Comparison of ENCODE assay signal across 8 cellular contexts in genomic region chr3:188152660-188153497, GRCh38. TPM values are rescaled to one million over a fixed set of nuclear protein-coding genes. Genes with fewer than 3 reads are reported as not detected.
DNase-seq lines count a peak whose midpoint lies in the region; ATAC-seq and TF ChIP-seq lines count a peak whose summit lies in the region.

No MANE protein-coding gene starts in this region.

- no peaks in the 10 kb centered on the region for H3K9me2 ChIP-seq in OCI-LY7 (ENCODE audit: insufficient read depth, low read length)

- H3K4me3 ChIP-seq in OCI-LY7 (ENCODE audit: low read depth, low read length, poor library complexity, severe bottlenecking) (peak overlapping the region; percentile 82), colonic mucosa (peak overlapping the region; percentile 75)

- H3K27me3 ChIP-seq in colonic mucosa, result no peaks in the 10 kb centered on the region

- H3K9me3 Mint-ChIP-seq in activated CD4-positive, alpha-beta T cell treated with anti-CD3 and anti-CD28 coated beads, Interleukin-2, amount 10 ng/mL, durations not matched to agents 24 days and 14 days, result peaks cover 7% of the 10 kb centered on the region

- H2AFZ ChIP-seq in OCI-LY7 (ENCODE audit: low read length), result peak overlapping the region; percentile 78; the same call in 1 of the 2 replicates

- H3K27me3 Mint-ChIP-seq in activated CD4-positive, alpha-beta T cell treated with anti-CD3 and anti-CD28 coated beads, Interleukin-2, amount 10 ng/mL, durations not matched to agents 24 days and 14 days, result no peaks in the 10 kb centered on the region

- intact Hi-C loops in activated CD4-positive, alpha-beta T cell treated with anti-CD3 and anti-CD28 coated beads, Interleukin-2, amount 10 ng/mL, durations not matched to agents 24 days and 14 days (cut with micrococcal nuclease), result loop anchor here (5.0 to 10.0 kb wide), 8 partner anchors 34 to 982 kb away; no protein-coding TSS in a partner anchor
- intact Hi-C loops in OCI-LY7 (cut with micrococcal nuclease; ENCODE audit: unreplicated experiment), result loop anchor here (2.0 to 5.0 kb wide), 3 partner anchors 64 to 151 kb away; no protein-coding TSS in a partner anchor
- intact Hi-C loops in colonic mucosa (cut with DNase I), result loop anchor here (5.0 to 10.0 kb wide), 3 partner anchors 112 to 792 kb away; partner anchors contain the start of gene BCL6

- peak overlapping the region; percentile 96 for H3K9ac ChIP-seq in colonic mucosa (ENCODE audit: low read depth in 2 of 2, low read length in 2 of 2)

- peaks cover 42% of the 10 kb centered on the region for H3K4me1 ChIP-seq in OCI-LY7 (ENCODE audit: insufficient read depth, low read length, poor library complexity, severe bottlenecking)
- H3K4me1 ChIP-seq in colonic mucosa, result peaks cover 10% of the 10 kb centered on the region

- peak overlapping the region; percentile 96 for H3K4me2 ChIP-seq in OCI-LY7 (ENCODE audit: low read length)

- no peak for TF ChIP-seq CTCF in OCI-LY7 (conservative IDR thresholded peaks at IDR 0.05; ENCODE audit: low read length)
- no peak for TF ChIP-seq CTCF in colonic mucosa (IDR thresholded peaks at IDR 0.05)

- CTCF ChIA-PET in OCI-LY7 (lab: Charles Lee; ENCODE audit: unreplicated experiment), result interaction anchor here (0.7 kb wide), 1 partner anchor 211 kb away, joined by 9 read pairs; no protein-coding TSS in a partner anchor

- H3K36me3 Mint-ChIP-seq in activated CD4-positive, alpha-beta T cell treated with anti-CD3 and anti-CD28 coated beads, Interleukin-2, amount 10 ng/mL, durations not matched to agents 24 days and 14 days (ENCODE audit: low read depth), result peaks cover 10% of the 10 kb centered on the region

- peaks cover 61% of the 10 kb centered on the region for H3K4me1 Mint-ChIP-seq in activated CD4-positive, alpha-beta T cell treated with anti-CD3 and anti-CD28 coated beads, Interleukin-2, amount 10 ng/mL, durations not matched to agents 24 days and 14 days

- no peak for ATAC-seq in HG02938 (IDR thresholded peaks at IDR 0.05; ENCODE audit: unreplicated experiment)

- H3K9me3 ChIP-seq in OCI-LY7 (ENCODE audit: low read length) (no peaks in the 10 kb centered on the region), colonic mucosa (no peaks in the 10 kb centered on the region)

- peak overlapping the region; percentile 90 for H3K27ac Mint-ChIP-seq in activated CD4-positive, alpha-beta T cell treated with anti-CD3 and anti-CD28 coated beads, Interleukin-2, amount 10 ng/mL, durations not matched to agents 24 days and 14 days

- H3K36me3 ChIP-seq in OCI-LY7 (ENCODE audit: insufficient read depth, low read length), result no peaks in the 10 kb centered on the region
- H3K36me3 ChIP-seq in colonic mucosa, result no peaks in the 10 kb centered on the region

- H3K27ac ChIP-seq in OCI-LY7 (ENCODE audit: low read depth, low read length, poor library complexity, severe bottlenecking), result no peak overlapping the region
- peak overlapping the region; percentile 94 for H3K27ac ChIP-seq in colonic mucosa

- H3K79me2 ChIP-seq in OCI-LY7 (ENCODE audit: insufficient read depth, low read depth, low read length), result no peaks in the 10 kb centered on the region

- peak overlapping the region; percentile 86 for H3K4me3 Mint-ChIP-seq in activated CD4-positive, alpha-beta T cell treated with anti-CD3 and anti-CD28 coated beads, Interleukin-2, amount 10 ng/mL, durations not matched to agents 24 days and 14 days

- no peaks in the 10 kb centered on the region for H4K20me1 ChIP-seq in OCI-LY7 (ENCODE audit: insufficient read depth, low read length)

- peak; percentile 67 for DNase-seq in activated CD4-positive, alpha-beta T cell treated with anti-CD3 and anti-CD28 coated beads, Interleukin-2, amount 10 ng/mL, durations not matched to agents 24 days and 14 days
- DNase-seq in activated CD4-positive, alpha-beta T cell treated with anti-CD3 and anti-CD28 coated beads for 1 hour, result no peak
- DNase-seq in OCI-LY7 (ENCODE audit: low spot score), result peak; percentile 30
- DNase-seq in colonic mucosa, result peak; percentile 76
- peak; percentile 76 for DNase-seq in left kidney (ENCODE audit: low read depth, low spot score)
- DNase-seq in superior temporal gyrus (ENCODE audit: extremely low spot score), result peak; percentile 22
- no peak for DNase-seq in occipital lobe (lab: John Stamatoyannopoulos, UW)

- BruUV-seq in OCI-LY7 (replicated peaks; lab: Mats Ljungman, UMichigan), result TSS peak; percentile 76

- POLR2A ChIA-PET in OCI-LY7 (lab: Charles Lee), result interaction anchor here (0.6 to 2.8 kb wide), 20 partner anchors 12 to 215 kb away, joined by 3 to 15 read pairs (median 3); no protein-coding TSS in a partner anchor

RNA-seq across cellular contexts. Expression of gene LPP, which starts 1.1 kb away (rescaled TPM):
- total RNA-seq in activated CD4-positive, alpha-beta T cell treated with anti-CD3 and anti-CD28 coated beads, Interleukin-2, amount 10 ng/mL, durations not matched to agents 24 days and 14 days, result 39.5 and 41.4 TPM in 2 replicates
- 7.4 and 10.9 TPM in 2 replicates for total RNA-seq in OCI-LY7 (2014; rRNA removed; shearing (Covaris generic))
- total RNA-seq in OCI-LY7 (2022) (102 and 119 TPM in 2 replicates), colonic mucosa (100 to 1,000 TPM; 170 to 246 TPM), occipital lobe (11.7 TPM)

Comparison
In these comparisons a context has a peak if more than half of its experiments do, and no peak if none do; other contexts are left out.
1. DNase-seq: peak in activated CD4-positive, alpha-beta T cell treated with anti-CD3 and anti-CD28 coated beads, Interleukin-2, amount 10 ng/mL, durations not matched to agents 24 days and 14 days (single experiment), OCI-LY7 (single experiment), colonic mucosa (single experiment), left kidney (single experiment) and superior temporal gyrus (single experiment); none in activated CD4-positive, alpha-beta T cell treated with anti-CD3 and anti-CD28 coated beads for 1 hour (single experiment) and occipital lobe (single experiment).